Comparison of ENCODE assay signal across 12 cellular contexts in genomic region chr3:45055032-45055410, GRCh38. TPM values are rescaled to one million over a fixed set of nuclear protein-coding genes. Genes with fewer than 3 reads are reported as not detected.
DNase-seq lines count a peak whose midpoint lies in the region; ATAC-seq and TF ChIP-seq lines count a peak whose summit lies in the region.
"Had no signal": no experiment of that assay in that cellular context is flagged by ENCODE, and none has a peak within 500 bp of the region (broad histone marks: within the 10 kb centered on the region; RNA-seq: fewer than 3 reads in every experiment).

No MANE protein-coding gene starts in this region.

- no peaks in the 10 kb centered on the region for H3K36me3 Mint-ChIP-seq in activated naive CD8-positive, alpha-beta T cell treated with anti-CD3 and anti-CD28 coated beads, Interleukin-2, amount 50 U/mL, for 24 hours (ENCODE audit: low read depth)
- H3K36me3 Mint-ChIP-seq: activated naive CD4-positive, alpha-beta T cell treated with anti-CD3 and anti-CD28 coated beads, Interleukin-2, amount 10 ng/mL, durations not matched to agents 7 days and 5 days had no signal

- peak overlapping the region; percentile 31 for H3K9ac ChIP-seq in skeletal muscle satellite cell (ENCODE audit: low read depth, low read length)

- no peaks in the 10 kb centered on the region for H3K9me3 ChIP-seq in skeletal muscle satellite cell (replicated peaks; ENCODE audit: low read length)

- no peak for ATAC-seq in activated naive CD8-positive, alpha-beta T cell treated with anti-CD3 and anti-CD28 coated beads, Interleukin-2, amount 50 U/mL, for 24 hours
- ATAC-seq: activated CD4-positive, CD25-positive, alpha-beta regulatory T cell treated with anti-CD3 and anti-CD28 coated beads, Interleukin-2, amount 50 U/mL, for 24 hours had no signal

- H3K27me3 Mint-ChIP-seq in activated naive CD8-positive, alpha-beta T cell treated with anti-CD3 and anti-CD28 coated beads, Interleukin-2, amount 50 U/mL, for 24 hours: peaks cover 14% of the 10 kb centered on the region

- no peak overlapping the region for H3K27ac Mint-ChIP-seq in activated naive CD8-positive, alpha-beta T cell treated with anti-CD3 and anti-CD28 coated beads, Interleukin-2, amount 50 U/mL, for 24 hours
- H3K27ac Mint-ChIP-seq: activated naive CD4-positive, alpha-beta T cell treated with anti-CD3 and anti-CD28 coated beads, Interleukin-2, amount 10 ng/mL, durations not matched to agents 7 days and 5 days had no signal

- H3K4me2 ChIP-seq in skeletal muscle satellite cell (ENCODE audit: low read length): peak overlapping the region; percentile 58

- H3K4me3 ChIP-seq in skeletal muscle satellite cell (ENCODE audit: low read length): peak overlapping the region; percentile 21

- peaks cover 52% of the 10 kb centered on the region for H3K4me1 ChIP-seq in skeletal muscle satellite cell (ENCODE audit: control insufficient read depth, insufficient read depth, low read length)

- CTCF ChIA-PET in RWPE1 (lab: Yijun Ruan, JAX): interaction anchor here (0.6 to 1.1 kb wide), 4 partner anchors 12 to 356 kb away, joined by 3 to 9 read pairs (median 4); no protein-coding TSS in a partner anchor

- no peaks in the 10 kb centered on the region for H3K36me3 ChIP-seq in skeletal muscle satellite cell (ENCODE audit: insufficient read depth, low read length)

- peaks cover 36% of the 10 kb centered on the region for H3K4me1 Mint-ChIP-seq in activated naive CD8-positive, alpha-beta T cell treated with anti-CD3 and anti-CD28 coated beads, Interleukin-2, amount 50 U/mL, for 24 hours

- no peak for TF ChIP-seq CTCF in RWPE1 (conservative IDR thresholded peaks at IDR 0.05; ENCODE audit: low read depth)

- intact Hi-C loops in posterior vena cava (cut with DNase I): no loop called here

- H3K4me3 Mint-ChIP-seq in activated naive CD8-positive, alpha-beta T cell treated with anti-CD3 and anti-CD28 coated beads, Interleukin-2, amount 50 U/mL, for 24 hours: no peak overlapping the region
- H3K4me3 Mint-ChIP-seq: activated naive CD4-positive, alpha-beta T cell treated with anti-CD3 and anti-CD28 coated beads, Interleukin-2, amount 10 ng/mL, durations not matched to agents 7 days and 5 days had no signal

- POLR2A ChIA-PET in RWPE1 (lab: Yijun Ruan, JAX; ENCODE audit: low non-redundant PET): no interaction called here

- H3K9me3 Mint-ChIP-seq in activated naive CD8-positive, alpha-beta T cell treated with anti-CD3 and anti-CD28 coated beads, Interleukin-2, amount 50 U/mL, for 24 hours: no peaks in the 10 kb centered on the region
- H3K9me3 Mint-ChIP-seq: activated naive CD4-positive, alpha-beta T cell treated with anti-CD3 and anti-CD28 coated beads, Interleukin-2, amount 10 ng/mL, durations not matched to agents 7 days and 5 days had no signal

- no peaks in the 10 kb centered on the region for H3K27me3 ChIP-seq in skeletal muscle satellite cell (ENCODE audit: control insufficient read depth, insufficient read depth, low read length)

- H3K27ac ChIP-seq in RWPE1: no peak overlapping the region

- peak; percentile 53 for DNase-seq in GM04504 (ENCODE audit: low read depth)
- peak; percentile 30 for DNase-seq in RWPE1 (ENCODE audit: low spot score)
- DNase-seq in fibroblast of peridontal ligament (ENCODE audit: extremely low read depth): peak; percentile 90
- DNase-seq in DMS 273 treated with DMSO at 0.1 percent for 48 hours (lab: John Stamatoyannopoulos, UW): no peak
- DNase-seq in ureter (ENCODE audit: low spot score): no peak
- DNase-seq in posterior vena cava (ENCODE audit: low spot score): no peak
- no peak for DNase-seq in activated naive CD8-positive, alpha-beta T cell treated with anti-CD3 and anti-CD28 coated beads, Interleukin-2, amount 50 U/mL, for 24 hours
- DNase-seq: KG1; stimulated activated CD4-positive, alpha-beta T cell treated with anti-CD3 and anti-CD28 coated beads, Interleukin-4, amount 100 ng/mL, for 24 hours had no signal

RNA-seq across cellular contexts. Expression of gene CLEC3B, which starts 28.9 kb away (rescaled TPM):
- 23.8 and 88.9 TPM in 2 replicates for total RNA-seq in skeletal muscle satellite cell (2012; rRNA removed)
- 58.9 TPM for total RNA-seq in ureter
- 100 to 1,000 TPM in 1 of 2 donors, 10 to 100 TPM in 1; 50.0 to 136 TPM for total RNA-seq in posterior vena cava

Comparison
In these comparisons a context has a peak if more than half of its experiments do, and no peak if none do; other contexts are left out.
1. DNase-seq: peak in GM04504 (single experiment), RWPE1 (single experiment) and fibroblast of peridontal ligament (single experiment); none in DMS 273 treated with DMSO at 0.1 percent for 48 hours (single experiment), ureter (single experiment), posterior vena cava (single experiment) and activated naive CD8-positive, alpha-beta T cell treated with anti-CD3 and anti-CD28 coated beads, Interleukin-2, amount 50 U/mL, for 24 hours (single experiment).